ENCODE assay signal across 23 cellular contexts in the genomic region with DNA sequence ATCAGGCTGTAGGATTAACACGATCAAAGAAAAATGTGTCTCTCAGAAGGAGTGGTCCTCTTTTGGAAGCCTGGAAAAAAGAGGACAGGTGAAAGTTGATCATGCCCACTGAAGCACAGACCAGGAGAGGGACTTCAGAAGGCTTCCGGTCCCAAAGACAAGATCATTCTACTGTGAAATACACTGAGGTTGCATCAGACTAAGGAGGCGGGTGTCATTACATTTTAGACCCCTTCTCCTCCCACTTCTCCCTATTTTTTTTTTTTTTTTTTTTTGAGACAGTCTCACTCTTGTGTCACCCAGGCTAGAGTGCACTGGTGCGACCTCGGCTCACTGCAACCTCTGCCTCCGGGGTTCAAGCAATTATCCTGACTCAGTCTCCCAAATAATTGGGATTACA.
DNase-seq lines count a peak whose midpoint lies in the region; ATAC-seq and TF ChIP-seq lines count a peak whose summit lies in the region.
"Had no signal": no experiment of that assay in that cellular context is flagged by ENCODE, and none has a peak within 500 bp of the region (broad histone marks: within the 10 kb centered on the region; RNA-seq: fewer than 3 reads in every experiment).

No MANE protein-coding gene starts in this region.

- H3K9me3 ChIP-seq in thyroid gland: no peaks in the 10 kb centered on the region
- H3K9me3 ChIP-seq: colonic mucosa had no signal

- peaks cover 39 to 61% of the 10 kb centered on the region in 2 donors for H3K4me1 ChIP-seq in thyroid gland
- H3K4me1 ChIP-seq: colonic mucosa had no signal

- DNase-seq in NCI-H82 (lab: John Stamatoyannopoulos, UW): peak; percentile 12
- no peak for DNase-seq in NCI-H82 treated with DMSO at 0.1 percent for 48 hours (lab: John Stamatoyannopoulos, UW; ENCODE audit: unreplicated experiment)
- DNase-seq in NOMO-1 treated with dmso at 0.1 percent for 144 hours (lab: John Stamatoyannopoulos, UW; ENCODE audit: unreplicated experiment): peak; percentile 63
- no peak for DNase-seq in thyroid gland
- DNase-seq: activated CD4-positive, alpha-beta T cell treated with anti-CD3 and anti-CD28 coated beads, Interleukin-2, amount 50 U/mL, for 1 hour; activated CD8-positive, alpha-beta memory T cell treated with anti-CD3 and anti-CD28 coated beads, Interleukin-2, amount 50 U/mL, for 48 hours; activated effector memory CD4-positive, alpha-beta T cell treated with anti-CD3 and anti-CD28 coated beads, Interleukin-2, amount 50 U/mL, for 16 hours; colonic mucosa; head of caudate nucleus; midbrain; NCI-H1417; NCI-H2107; NCI-H510A treated with DMSO at 0.1 percent for 48 hours; SHP77; stimulated activated CD4-positive, alpha-beta T cell treated with anti-CD3 and anti-CD28 coated beads, Interleukin-2, amount 100 ng/mL, for 48 hours; stimulated activated naive CD8-positive, alpha-beta T cell treated with anti-CD3 and anti-CD28 coated beads, Interleukin-15, amount 100 ng/mL, for 72 hours; T-helper 1 cell had no signal

- peak overlapping the region in 2 of 3 donors; percentile 43 to 81 for H3K27ac ChIP-seq in thyroid gland
- H3K27ac ChIP-seq: 22Rv1, colonic mucosa had no signal

- no peaks in the 10 kb centered on the region for H3K36me3 ChIP-seq in thyroid gland
- H3K36me3 ChIP-seq: colonic mucosa had no signal

- 84 to 86% methylated on average over 6 of the region's 6 CpGs for WGBS in thyroid gland, 2 donors

- no peak for TF ChIP-seq POLR2A in thyroid gland (IDR thresholded peaks at IDR 0.05)

- intact Hi-C loops in thyroid gland (cut with DNase I): loop anchor here (10.0 kb wide), 1 partner anchor 63 kb away; a partner anchor contains a TSS

- no peaks in the 10 kb centered on the region for H3K27me3 ChIP-seq in thyroid gland
- H3K27me3 ChIP-seq: colonic mucosa had no signal

- ATAC-seq in esophagus mucosa (peak; percentile 16), GM19324 (IDR thresholded peaks at IDR 0.05; ENCODE audit: low FRiP score, unreplicated experiment) (no peak), HG03571 (IDR thresholded peaks at IDR 0.05; ENCODE audit: unreplicated experiment) (no peak), GM21526 (IDR thresholded peaks at IDR 0.05; ENCODE audit: low FRiP score, unreplicated experiment) (no peak)
- ATAC-seq: stimulated activated naive CD8-positive, alpha-beta T cell treated with anti-CD3 and anti-CD28 coated beads, Interleukin-15, amount 100 ng/mL, for 72 hours had no signal

- TF ChIP-seq CTCF in thyroid gland (IDR thresholded peaks at IDR 0.05): no peak

- H3K4me3 ChIP-seq in thyroid gland (replicated peaks in 1 of 3): no peak overlapping the region
- H3K4me3 ChIP-seq: colonic mucosa, skin epidermis had no signal

Comparison
In these comparisons a context has a peak if more than half of its experiments do, and no peak if none do; other contexts are left out.
1. DNase-seq: peak in NCI-H82 (single experiment) and NOMO-1 treated with dmso at 0.1 percent for 144 hours (single experiment); none in NCI-H82 treated with DMSO at 0.1 percent for 48 hours (single experiment) and thyroid gland (0 of 2).